ENCODE assay signal across 8 cellular contexts in the genomic region with DNA sequence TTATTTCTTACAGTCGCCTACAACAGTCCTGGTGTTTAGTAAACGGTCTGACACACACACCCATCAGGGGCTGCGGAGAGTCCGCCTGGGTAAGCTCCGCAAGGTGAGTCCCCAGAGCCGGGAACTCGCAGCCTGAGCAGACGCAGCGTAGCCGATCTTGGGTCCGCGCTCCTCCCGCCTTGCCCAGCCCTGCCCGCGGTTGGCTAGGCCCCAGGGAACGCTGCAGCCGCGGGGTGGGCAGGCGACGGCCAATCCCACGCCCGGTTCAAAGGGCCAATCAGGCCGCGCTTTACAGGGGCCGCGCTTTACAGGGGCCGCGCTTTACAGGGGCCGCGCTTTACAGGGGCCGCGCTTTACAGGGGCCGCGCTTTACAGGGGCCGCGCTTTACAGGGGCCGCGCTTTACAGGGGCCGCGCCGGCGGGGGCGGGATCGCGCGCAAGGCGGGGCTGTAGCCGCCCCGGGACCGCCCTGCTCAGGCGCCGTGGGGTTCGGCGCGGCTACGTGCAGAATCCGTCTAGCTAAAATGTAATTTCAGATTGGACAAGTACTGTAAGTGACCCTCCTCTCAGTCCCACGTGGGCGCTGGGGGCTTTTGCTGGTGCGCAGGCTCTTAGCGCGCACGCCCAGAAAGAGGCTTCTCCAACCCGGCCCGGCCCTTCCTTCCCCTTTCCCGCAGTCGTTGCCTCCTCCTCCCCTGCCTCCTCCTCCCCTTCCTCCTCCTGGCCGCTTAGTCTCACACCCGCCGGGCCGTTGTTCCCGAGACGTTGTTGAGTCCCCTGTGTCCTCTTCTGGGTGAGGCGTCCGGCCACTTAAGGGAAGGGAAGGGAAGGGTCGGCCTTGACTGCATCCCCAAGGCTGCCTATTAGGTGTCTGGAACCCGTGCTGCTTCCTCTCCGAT. TPM values are rescaled to one million over a fixed set of nuclear protein-coding genes. Genes with fewer than 3 reads are reported as not detected.
A peak's percentile ranks its signal among the peaks of the same experiment; 100 is the strongest.
DNase-seq lines count a peak whose midpoint lies in the region; ATAC-seq and TF ChIP-seq lines count a peak whose summit lies in the region.

FGGY (plus strand) TSS at position 737 of the 899 bp plus-strand sequence. CDS start 24,456 bp downstream, outside the sequence.

- H3K4me2 ChIP-seq in parathyroid adenoma (ENCODE audit: low read length) = peak within 1 kb of the TSS; percentile 86

- peak; percentile 93 for ATAC-seq in HG02759 (IDR thresholded peaks at IDR 0.05; ENCODE audit: unreplicated experiment)
- peak; percentile 95 for ATAC-seq in activated naive CD8-positive, alpha-beta T cell treated with anti-CD3 and anti-CD28 coated beads, Interleukin-2, amount 50 U/mL, for 24 hours
- peak; percentile 93 for ATAC-seq in Right ventricle myocardium superior (ENCODE audit: poor library complexity)

- H3K27ac ChIP-seq in parathyroid adenoma = peak within 1 kb of the TSS; percentile 98
- peak within 1 kb of the TSS; percentile 95 to 99 (median 97) for H3K27ac ChIP-seq in tibial nerve

- DNase-seq in GM12865 (ENCODE audit: low read depth) (peak; percentile 98), NCI-H1417 treated with DMSO at 0.1 percent for 48 hours (lab: John Stamatoyannopoulos, UW) (peak; percentile 70), SW 1271 (lab: John Stamatoyannopoulos, UW) (peak; percentile 91 to 96), Right ventricle myocardium superior (peak; percentile 99), tibial nerve (ENCODE audit: low spot score in 2 of 2) (peak; percentile 91 to 94)
- DNase-seq in activated naive CD8-positive, alpha-beta T cell treated with anti-CD3 and anti-CD28 coated beads, Interleukin-2, amount 50 U/mL, for 24 hours = peak; percentile 90

- H3K9me3 ChIP-seq in parathyroid adenoma (ENCODE audit: control insufficient read depth, low read length) = no peaks in the 10 kb centered on the region
- no peaks in the 10 kb centered on the region for H3K9me3 ChIP-seq in tibial nerve

- TF ChIP-seq CTCF in GM12865 (IDR thresholded peaks at IDR 0.05; ENCODE audit: insufficient read depth, low read depth, low read length, missing control alignments) = no peak
- TF ChIP-seq CTCF in parathyroid adenoma (IDR thresholded peaks at IDR 0.05) = no peak
- TF ChIP-seq CTCF in tibial nerve (IDR thresholded peaks at IDR 0.05) = peak in 1 of 5 experiments; percentile 38

- H3K4me3 ChIP-seq in GM12865 (ENCODE audit: low read depth, low read length) (peak within 1 kb of the TSS; percentile 98), parathyroid adenoma (ENCODE audit: low read depth, low read length) (peak within 1 kb of the TSS; percentile 91), tibial nerve (peak within 1 kb of the TSS; percentile 40 to 64 (median 60))

- H3K27me3 ChIP-seq in parathyroid adenoma (ENCODE audit: control insufficient read depth, insufficient read depth, low read length) = no peaks in the 10 kb centered on the region
- no peaks in the 10 kb centered on the region for H3K27me3 ChIP-seq in tibial nerve

- TF ChIP-seq EP300 in tibial nerve (IDR thresholded peaks at IDR 0.05) = peak in 1 of 2 donors; percentile 92

- H3K36me3 ChIP-seq in parathyroid adenoma (ENCODE audit: control insufficient read depth, insufficient read depth, low read length) (no peaks in the 10 kb centered on the region), tibial nerve (no peaks in the 10 kb centered on the region)

- peak within 1 kb of the TSS; percentile 80 for H3K9ac ChIP-seq in parathyroid adenoma

- H3K4me1 ChIP-seq in parathyroid adenoma (peaks cover 2% of the 10 kb centered on the region), tibial nerve (peaks cover 0 to 39% (median 23%) of the 10 kb centered on the region in 4 donors)

- intact Hi-C loops in Right ventricle myocardium superior (cut with DNase I) = loop anchor here (2.0 to 10.0 kb wide), 5 partner anchors 142 to 512 kb away; partner anchors contain the start of gene JUN

- no peaks in the 10 kb centered on the region for H3K27me3 Mint-ChIP-seq in activated naive CD8-positive, alpha-beta T cell treated with anti-CD3 and anti-CD28 coated beads, Interleukin-2, amount 50 U/mL, for 24 hours

- peak within 1 kb of the TSS; percentile 92 for H3K27ac Mint-ChIP-seq in activated naive CD8-positive, alpha-beta T cell treated with anti-CD3 and anti-CD28 coated beads, Interleukin-2, amount 50 U/mL, for 24 hours

- H2AFZ ChIP-seq in parathyroid adenoma = peak within 1 kb of the TSS; percentile 93

- no peaks in the 10 kb centered on the region for H3K79me2 ChIP-seq in parathyroid adenoma

- no peaks in the 10 kb centered on the region for H3K9me3 Mint-ChIP-seq in activated naive CD8-positive, alpha-beta T cell treated with anti-CD3 and anti-CD28 coated beads, Interleukin-2, amount 50 U/mL, for 24 hours

- TF ChIP-seq POLR2A in tibial nerve (IDR thresholded peaks at IDR 0.05) = peak; percentile 81 to 87

- WGBS in tibial nerve, 2 donors = 0 to 1% methylated on average over 39 to 76 of the region's 78 CpGs

- peak within 1 kb of the TSS; percentile 91 for H3K4me3 Mint-ChIP-seq in activated naive CD8-positive, alpha-beta T cell treated with anti-CD3 and anti-CD28 coated beads, Interleukin-2, amount 50 U/mL, for 24 hours

- H3K36me3 Mint-ChIP-seq in activated naive CD8-positive, alpha-beta T cell treated with anti-CD3 and anti-CD28 coated beads, Interleukin-2, amount 50 U/mL, for 24 hours (ENCODE audit: low read depth) = peaks cover 2% of the 10 kb centered on the region

- H3K4me1 Mint-ChIP-seq in activated naive CD8-positive, alpha-beta T cell treated with anti-CD3 and anti-CD28 coated beads, Interleukin-2, amount 50 U/mL, for 24 hours = peaks cover 37% of the 10 kb centered on the region

RNA-seq across cellular contexts. Expression of gene FGGY, which starts in this region (rescaled TPM):
- total RNA-seq in Right ventricle myocardium superior (23.1 TPM), tibial nerve (10 to 100 TPM; 27.0 to 40.6 (median 32.9) TPM)

Comparison
In these comparisons a context has a peak if more than half of its experiments do, and no peak if none do; other contexts are left out.
1. Peak in every context shown above with its lines: DNase-seq, ATAC-seq, H3K4me3 ChIP-seq and H3K27ac ChIP-seq.